ENCODE assay signal across 8 cellular contexts in the genomic region with DNA sequence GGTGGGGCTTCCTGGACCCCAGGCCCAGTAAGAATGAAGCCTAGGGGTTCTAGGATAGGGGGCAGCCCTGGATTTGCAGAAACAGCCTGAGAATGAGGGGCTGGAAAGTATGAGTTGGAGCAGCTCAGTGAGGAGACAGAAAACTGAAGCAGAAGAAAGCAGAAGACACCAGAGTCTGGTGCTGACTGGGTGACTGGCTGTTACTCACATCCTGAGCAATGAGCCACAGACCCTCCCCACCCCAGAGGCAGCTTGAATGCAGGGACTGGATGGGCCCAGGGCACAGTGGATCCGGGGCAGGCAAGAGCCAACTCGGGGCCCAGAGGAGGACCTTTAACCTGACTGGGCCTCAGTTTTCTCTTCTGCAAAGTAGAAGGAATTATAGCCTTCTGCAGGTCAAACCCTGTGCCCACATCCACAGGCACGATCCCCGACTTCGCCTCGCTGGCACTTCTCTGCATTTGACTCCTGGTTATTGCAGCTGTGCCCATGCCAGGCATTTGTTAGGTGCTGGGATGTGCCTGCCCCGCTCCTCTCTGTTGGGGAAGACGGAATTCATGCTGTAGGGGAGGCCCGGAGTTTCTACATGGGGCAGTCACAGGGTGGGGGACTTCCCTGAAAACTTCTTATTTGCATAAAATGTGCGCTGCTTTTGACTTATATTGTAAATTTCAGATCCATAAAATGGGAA. TPM values are rescaled to one million over a fixed set of nuclear protein-coding genes. Genes with fewer than 3 reads are reported as not detected.
DNase-seq lines count a peak whose midpoint lies in the region; ATAC-seq, FAIRE-seq and TF ChIP-seq lines count a peak whose summit lies in the region.

No MANE protein-coding gene starts in this region.

- peak overlapping the region; percentile 59 to 62 for H3K4ac ChIP-seq in mesenchymal stem cell (ENCODE audit: low read depth in 1 of 2, low read length in 2 of 2)

- 58 to 59% methylated on average over 10 of the region's 10 CpGs for WGBS in GM23248 (ENCODE audit: low coverage in 1 of 2, low lambda C conversion rate in 2 of 2, missing lambda C conversion rate in 2 of 2), 2 experiments
- 53% methylated on average over 10 of the region's 10 CpGs for WGBS in mesenchymal stem cell
- 91 to 94% methylated on average over 9 to 10 of the region's 10 CpGs for WGBS in tibial nerve, 2 donors

- ATAC-seq in GM18502 (IDR thresholded peaks at IDR 0.05; ENCODE audit: poor library complexity, unreplicated experiment) = peak; percentile 56
- ATAC-seq in stimulated activated effector memory CD8-positive, alpha-beta T cell treated with anti-CD3 and anti-CD28 coated beads, Interleukin-12 subunit alpha, Interleukin-12 subunit beta, amount 100 ng/mL, for 72 hours = no peak

- H2BK12ac ChIP-seq in mesenchymal stem cell (ENCODE audit: low read length in 2 of 2) = peak overlapping the region; percentile 45 to 74

- peaks cover 48% of the 10 kb centered on the region for H3K79me1 ChIP-seq in mesenchymal stem cell (replicated peaks; ENCODE audit: low read length, poor library complexity, severe bottlenecking)

- H3K9ac ChIP-seq in GM23248 (peak overlapping the region; percentile 74), mesenchymal stem cell (ENCODE audit: low read length) (peak overlapping the region; percentile 89)

- peak; percentile 84 for DNase-seq in GM23248
- peak; percentile 78 for DNase-seq in RPMI7951 (ENCODE audit: low read depth)
- DNase-seq in mesenchymal stem cell = peak; percentile 74
- DNase-seq in GM12892 (ENCODE audit: insufficient read length) = no peak
- no peak for DNase-seq in D341Med (ENCODE audit: low spot score)
- DNase-seq in tibial nerve (ENCODE audit: low spot score in 2 of 2) = no peak
- no peak for DNase-seq in stimulated activated effector memory CD8-positive, alpha-beta T cell treated with anti-CD3 and anti-CD28 coated beads, Interleukin-12 subunit alpha, Interleukin-12 subunit beta, amount 100 ng/mL, for 72 hours (ENCODE audit: low spot score in 2 of 2)

- no peaks in the 10 kb centered on the region for H3K9me3 Mint-ChIP-seq in stimulated activated effector memory CD8-positive, alpha-beta T cell treated with anti-CD3 and anti-CD28 coated beads, Interleukin-12 subunit alpha, Interleukin-12 subunit beta, amount 100 ng/mL, for 72 hours

- H3K4me3 Mint-ChIP-seq in stimulated activated effector memory CD8-positive, alpha-beta T cell treated with anti-CD3 and anti-CD28 coated beads, Interleukin-12 subunit alpha, Interleukin-12 subunit beta, amount 100 ng/mL, for 72 hours = no peak overlapping the region

- H4K8ac ChIP-seq in mesenchymal stem cell (ENCODE audit: low read length) = peak overlapping the region; percentile 75

- H3K9me2 ChIP-seq in GM23248 (ENCODE audit: insufficient read depth) = no peaks in the 10 kb centered on the region

- peak overlapping the region; percentile 56 for H4K91ac ChIP-seq in mesenchymal stem cell (ENCODE audit: low read length)

- no peak overlapping the region for H3K27ac Mint-ChIP-seq in stimulated activated effector memory CD8-positive, alpha-beta T cell treated with anti-CD3 and anti-CD28 coated beads, Interleukin-12 subunit alpha, Interleukin-12 subunit beta, amount 100 ng/mL, for 72 hours

- H3K4me3 ChIP-seq in GM23248 (peak overlapping the region; percentile 41), mesenchymal stem cell (ENCODE audit: insufficient read depth in 1 of 2, low read depth in 1 of 2, low read length in 2 of 2) (peak overlapping the region in 1 of 2 experiments; percentile 66), tibial nerve (no peak overlapping the region)

- H2AFZ ChIP-seq in GM23248 = no peak overlapping the region
- peak overlapping the region; percentile 43 for H2AFZ ChIP-seq in mesenchymal stem cell (ENCODE audit: low read depth, low read length)

- H3K14ac ChIP-seq in mesenchymal stem cell (ENCODE audit: low read length in 2 of 2) = peak overlapping the region in 1 of 2 experiments; percentile 48

- in situ Hi-C loops in GM23248 (cut with MboI) = no loop called here

- H3F3A ChIP-seq in GM23248 (ENCODE audit: insufficient read depth) = peaks cover 29% of the 10 kb centered on the region

- H3K18ac ChIP-seq in mesenchymal stem cell (ENCODE audit: low read depth in 1 of 2, low read length in 2 of 2) = peak overlapping the region; percentile 73 to 81

- peak overlapping the region; percentile 73 for H3K4me2 ChIP-seq in GM23248 (ENCODE audit: unreplicated experiment)
- H3K4me2 ChIP-seq in mesenchymal stem cell (ENCODE audit: low read length, poor library complexity, severe bottlenecking) = no peak overlapping the region

- no peak overlapping the region for H3K23ac ChIP-seq in mesenchymal stem cell (ENCODE audit: low read length in 2 of 2)

- no peaks in the 10 kb centered on the region for H4K20me1 ChIP-seq in GM23248 (ENCODE audit: insufficient read depth)

- no peaks in the 10 kb centered on the region for H3K36me3 ChIP-seq in GM23248 (ENCODE audit: low read depth)
- H3K36me3 ChIP-seq in mesenchymal stem cell (ENCODE audit: control insufficient read depth in 1 of 2, insufficient read depth in 2 of 2, low read depth in 1 of 2, low read length in 2 of 2) = peaks cover 1 to 26% of the 10 kb centered on the region in 2 experiments
- no peaks in the 10 kb centered on the region for H3K36me3 ChIP-seq in tibial nerve

- H2BK5ac ChIP-seq in mesenchymal stem cell (ENCODE audit: low read depth, low read length, poor library complexity, severe bottlenecking) = no peak overlapping the region

- no peaks in the 10 kb centered on the region for H3K36me3 Mint-ChIP-seq in stimulated activated effector memory CD8-positive, alpha-beta T cell treated with anti-CD3 and anti-CD28 coated beads, Interleukin-12 subunit alpha, Interleukin-12 subunit beta, amount 100 ng/mL, for 72 hours

- H3K27ac ChIP-seq in GM23248 (peak overlapping the region; percentile 93), mesenchymal stem cell (ENCODE audit: low read length, poor library complexity, severe bottlenecking) (peak overlapping the region; percentile 87), tibial nerve (no peak overlapping the region)

- H3K27me3 ChIP-seq in GM23248 (replicated peaks; ENCODE audit: insufficient read depth) (no peaks in the 10 kb centered on the region), mesenchymal stem cell (ENCODE audit: control insufficient read depth in 1 of 2, insufficient read depth in 1 of 2, low read length in 2 of 2) (no peaks in the 10 kb centered on the region), tibial nerve (no peaks in the 10 kb centered on the region)

- H3K9me3 ChIP-seq in GM23248 (ENCODE audit: low read depth) = no peaks in the 10 kb centered on the region
- H3K9me3 ChIP-seq in mesenchymal stem cell (ENCODE audit: control insufficient read depth, low read length) = no peaks in the 10 kb centered on the region
- no peaks in the 10 kb centered on the region for H3K9me3 ChIP-seq in tibial nerve

- peak overlapping the region; percentile 87 for H2AK5ac ChIP-seq in mesenchymal stem cell (ENCODE audit: low read length, severe bottlenecking)

- no peak for TF ChIP-seq EP300 in tibial nerve (IDR thresholded peaks at IDR 0.05)

- H3K4me1 ChIP-seq in GM23248 (ENCODE audit: insufficient read depth) = peaks cover 31% of the 10 kb centered on the region
- H3K4me1 ChIP-seq in mesenchymal stem cell (ENCODE audit: control insufficient read depth, insufficient read depth, low read depth, low read length) = peaks cover 60% of the 10 kb centered on the region
- peaks cover 0 to 4% (median 0%) of the 10 kb centered on the region in 4 donors for H3K4me1 ChIP-seq in tibial nerve

- no peak for TF ChIP-seq CTCF in tibial nerve (IDR thresholded peaks at IDR 0.05)

- FAIRE-seq in GM12892 (lab: Jason Lieb, UNC) = no peak

- no peaks in the 10 kb centered on the region for H3K79me2 ChIP-seq in GM23248 (ENCODE audit: insufficient read depth)

- peaks cover 3% of the 10 kb centered on the region for H3K4me1 Mint-ChIP-seq in stimulated activated effector memory CD8-positive, alpha-beta T cell treated with anti-CD3 and anti-CD28 coated beads, Interleukin-12 subunit alpha, Interleukin-12 subunit beta, amount 100 ng/mL, for 72 hours

- peak overlapping the region; percentile 86 for H2BK120ac ChIP-seq in mesenchymal stem cell (ENCODE audit: low read depth, low read length)

- peak overlapping the region; percentile 82 for H2BK15ac ChIP-seq in mesenchymal stem cell (ENCODE audit: low read depth, poor library complexity, severe bottlenecking)

- TF ChIP-seq POLR2A in GM12892 (IDR thresholded peaks at IDR 0.05; ENCODE audit: low read depth, low read length) (no peak), tibial nerve (IDR thresholded peaks at IDR 0.05) (no peak)

RNA-seq across cellular contexts. Expression of gene STEAP3, which starts 8.5 kb away (rescaled TPM):
- total RNA-seq in GM23248 (2014; rRNA removed; shearing (Covaris generic)) = 29.5 and 30.5 TPM in 2 replicates
- polyA plus RNA-seq in GM23248 (2016; fragmentation: Nextera tagmentation; extraction: Ambion mirVana) = 31.3 and 33.8 TPM in 2 replicates
- total RNA-seq in RPMI7951 (2014; rRNA removed; shearing (Covaris generic)) = 27.3 and 32.2 TPM in 2 replicates
- polyA plus RNA-seq in mesenchymal stem cell (2013, experiment 1 of 2) = 25.2 TPM
- polyA plus RNA-seq in mesenchymal stem cell (2013, experiment 2 of 2) = 25.9 TPM
- 3.4 TPM for polyA plus RNA-seq in GM12892 (2012; ENCODE audit: missing spikeins)
- total RNA-seq in tibial nerve = 10 to 100 TPM in 1 of 4 donors, 1 to 10 TPM in 3; 5.5 to 19.8 (median 8.1) TPM

Comparison
In these comparisons a context has a peak if more than half of its experiments do, and no peak if none do; other contexts are left out.
1. DNase-seq: peak in GM23248 (single experiment), RPMI7951 (single experiment) and mesenchymal stem cell (single experiment); none in GM12892 (single experiment), D341Med (single experiment), tibial nerve (0 of 2) and stimulated activated effector memory CD8-positive, alpha-beta T cell treated with anti-CD3 and anti-CD28 coated beads, Interleukin-12 subunit alpha, Interleukin-12 subunit beta, amount 100 ng/mL, for 72 hours (0 of 2).
2. H3K27ac ChIP-seq: peak in GM23248 (single experiment) and mesenchymal stem cell (single experiment); none in tibial nerve (0 of 4).